8 cellular contexts compared by ENCODE assay signal in genomic region chr4:165327211-165328100, GRCh38. TPM values are rescaled to one million over a fixed set of nuclear protein-coding genes. Genes with fewer than 3 reads are reported as not detected.
A peak's percentile ranks its signal among the peaks of the same experiment; 100 is the strongest.
DNase-seq lines count a peak whose midpoint lies in the region; ATAC-seq and TF ChIP-seq lines count a peak whose summit lies in the region.

TSS of gene MSMO1 (plus strand) at chr4:165327669. CDS start at chr4:165333371, 5,702 bp downstream.

- intact Hi-C loops in PC-9 (cut with micrococcal nuclease; ENCODE audit: unreplicated experiment): loop anchor here (1.0 to 10.0 kb wide), 4 partner anchors 113 to 1833 kb away; partner anchors contain the start of gene TMA16

- H3K4me1 ChIP-seq in PC-9 (replicated peaks; ENCODE audit: insufficient read depth): peaks cover 49% of the 10 kb centered on the region

- H3K27ac ChIP-seq in PC-9: peak within 1 kb of the TSS; percentile 96

- H3F3A ChIP-seq in PC-9 (ENCODE audit: insufficient read depth, low read depth): peaks cover 19% of the 10 kb centered on the region

- H4K20me1 ChIP-seq in PC-9 (ENCODE audit: insufficient read depth): peaks cover 34% of the 10 kb centered on the region

- peak; percentile 98 for TF ChIP-seq POLR2A in erythroblast (IDR thresholded peaks at IDR 0.05; ENCODE audit: low read length)

- H2AFZ ChIP-seq in PC-9: peak within 1 kb of the TSS; percentile 81

- no peaks in the 10 kb centered on the region for H3K9me3 ChIP-seq in PC-9 (ENCODE audit: insufficient read depth, low read depth)

- H3K9me2 ChIP-seq in PC-9 (ENCODE audit: insufficient read depth): no peaks in the 10 kb centered on the region

- H3K4me3 ChIP-seq in PC-9: peak within 1 kb of the TSS; percentile 98

- H3K27me3 ChIP-seq in PC-9 (ENCODE audit: insufficient read depth, low read depth): no peaks in the 10 kb centered on the region

- no peak for TF ChIP-seq CTCF in PC-9 (conservative IDR thresholded peaks at IDR 0.05)

- DNase-seq in DMS53 treated with DMSO at 0.1 percent for 48 hours (lab: John Stamatoyannopoulos, UW; ENCODE audit: unreplicated experiment): peak; percentile 92
- DNase-seq in KBM-7: peak; percentile 99
- DNase-seq in PC-9: peak; percentile 94 to 99
- peak; percentile 97 for DNase-seq in activated T-cell treated with anti-CD3 and anti-CD28 coated beads, Interleukin-2, amount 50 U/mL, for 1 hour
- peak; percentile 98 to 99 for DNase-seq in erythroblast (lab: John Stamatoyannopoulos, UW)
- peak; percentile 99 for DNase-seq in mucosa of gallbladder (ENCODE audit: low spot score)
- peak; percentile 95 to 98 for DNase-seq in stimulated activated CD8-positive, alpha-beta memory T cell treated with anti-CD3 and anti-CD28 coated beads, Interleukin-4, amount 100 ng/mL, for 4 hours (ENCODE audit: low read depth in 2 of 2, low spot score in 1 of 2)

- CTCF ChIA-PET in PC-9 (lab: Charles Lee): interaction anchor here (1.0 kb wide), 2 partner anchors 196 to 215 kb away, joined by 3 to 5 read pairs; partner anchors contain the start of gene TMEM192

- H3K79me2 ChIP-seq in PC-9 (ENCODE audit: low read depth): peaks cover 49% of the 10 kb centered on the region

- ATAC-seq in GM21723 (IDR thresholded peaks at IDR 0.05; ENCODE audit: unreplicated experiment): peak; percentile 97

- BruUV-seq in PC-9 (replicated peaks; lab: Mats Ljungman, UMichigan): no TSS peak

- H3K36me3 ChIP-seq in PC-9 (ENCODE audit: low read depth): no peaks in the 10 kb centered on the region; the same call in 1 of the 2 replicates

- in situ Hi-C loops in KBM-7 (cut with MboI; ENCODE audit: low pct_unique_long_range_greater_than_20kb, low sequenced_read_pairs): loop anchor here (25.0 kb wide), 1 partner anchor 190 kb away; no protein-coding TSS in a partner anchor

- POLR2A ChIA-PET in PC-9 (lab: Charles Lee; ENCODE audit: unreplicated experiment): interaction anchor here (0.6 to 1.0 kb wide), 9 partner anchors 11 to 1763 kb away, joined by 3 to 7 read pairs (median 6); partner anchors contain the start of gene TMEM192

- H3K4me2 ChIP-seq in PC-9: peak within 1 kb of the TSS; percentile 98

RNA-seq across cellular contexts. Expression of gene MSMO1, which starts in this region (rescaled TPM):
- total RNA-seq in PC-9 (2021) (111 and 117 TPM in 2 replicates), mucosa of gallbladder (246 TPM)

Comparison
In these comparisons a context has a peak if more than half of its experiments do, and no peak if none do; other contexts are left out.
1. Peak in every context shown above with its lines: DNase-seq, ATAC-seq, H3K4me3 ChIP-seq and H3K27ac ChIP-seq.